1 cellular context compared by ENCODE assay signal in the genomic region with DNA sequence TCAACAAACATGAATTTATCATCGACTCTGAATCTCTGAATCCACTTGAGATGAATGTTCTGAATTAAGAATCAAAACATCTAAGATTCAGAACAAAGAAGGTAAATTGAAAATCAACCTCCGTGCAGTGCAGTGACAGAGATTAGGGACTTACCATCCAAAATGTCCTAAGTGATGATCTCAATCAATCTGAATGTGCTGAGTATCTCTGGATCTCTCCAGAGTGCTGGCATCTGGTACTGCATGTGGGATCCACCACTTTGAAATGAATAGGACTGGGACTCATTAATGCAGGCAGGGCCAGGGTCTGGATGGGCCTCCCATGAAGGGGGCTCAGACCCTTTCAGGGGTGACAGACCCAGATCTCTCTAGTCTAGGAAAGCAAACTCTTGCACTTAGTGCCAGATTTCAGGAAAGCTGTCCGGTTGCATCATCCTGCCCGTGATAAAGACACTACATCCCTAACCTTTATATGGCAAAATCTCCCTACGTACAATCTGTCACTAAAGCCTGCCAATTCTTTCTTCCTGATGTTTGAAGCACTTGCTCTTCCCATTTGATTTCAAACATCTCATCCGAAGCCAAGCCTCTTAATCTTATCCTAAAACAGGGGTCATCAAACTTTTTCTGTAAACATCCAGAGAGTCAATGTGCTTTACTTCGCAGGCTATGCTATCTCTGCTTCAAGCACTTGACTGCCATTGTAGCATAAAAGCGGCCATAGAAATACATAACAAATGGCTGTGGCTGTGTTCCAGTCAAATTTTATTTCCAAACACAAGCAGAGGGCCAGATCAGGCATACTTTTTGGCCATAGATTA.
TF ChIP-seq lines count a peak whose summit lies in the region.

No MANE protein-coding gene starts in this region.

TF ChIP-seq in liver, 16 proteins besides CTCF, POLR2A, EP300 and RAD21 (continued from another document):
- TF ChIP-seq, protein P1, sequence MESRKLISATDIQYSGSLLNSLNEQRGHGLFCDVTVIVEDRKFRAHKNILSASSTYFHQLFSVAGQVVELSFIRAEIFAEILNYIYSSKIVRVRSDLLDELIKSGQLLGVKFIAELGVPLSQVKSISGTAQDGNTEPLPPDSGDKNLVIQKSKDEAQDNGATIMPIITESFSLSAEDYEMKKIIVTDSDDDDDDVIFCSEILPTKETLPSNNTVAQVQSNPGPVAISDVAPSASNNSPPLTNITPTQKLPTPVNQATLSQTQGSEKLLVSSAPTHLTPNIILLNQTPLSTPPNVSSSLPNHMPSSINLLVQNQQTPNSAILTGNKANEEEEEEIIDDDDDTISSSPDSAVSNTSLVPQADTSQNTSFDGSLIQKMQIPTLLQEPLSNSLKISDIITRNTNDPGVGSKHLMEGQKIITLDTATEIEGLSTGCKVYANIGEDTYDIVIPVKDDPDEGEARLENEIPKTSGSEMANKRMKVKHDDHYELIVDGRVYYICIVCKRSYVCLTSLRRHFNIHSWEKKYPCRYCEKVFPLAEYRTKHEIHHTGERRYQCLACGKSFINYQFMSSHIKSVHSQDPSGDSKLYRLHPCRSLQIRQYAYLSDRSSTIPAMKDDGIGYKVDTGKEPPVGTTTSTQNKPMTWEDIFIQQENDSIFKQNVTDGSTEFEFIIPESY (IDR thresholded peaks at IDR 0.05), result no peak
- TF ChIP-seq FOXA2 (IDR thresholded peaks at IDR 0.05), result no peak
- TF ChIP-seq YY1 (IDR thresholded peaks at IDR 0.05), result no peak
- TF ChIP-seq, protein P2, sequence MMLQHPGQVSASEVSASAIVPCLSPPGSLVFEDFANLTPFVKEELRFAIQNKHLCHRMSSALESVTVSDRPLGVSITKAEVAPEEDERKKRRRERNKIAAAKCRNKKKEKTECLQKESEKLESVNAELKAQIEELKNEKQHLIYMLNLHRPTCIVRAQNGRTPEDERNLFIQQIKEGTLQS (IDR thresholded peaks at IDR 0.05), result peak; percentile 32
- TF ChIP-seq NR2F2 (IDR thresholded peaks at IDR 0.05), result peak; percentile 43
- TF ChIP-seq GABPA (IDR thresholded peaks at IDR 0.05 in 1 of 2, conservative IDR thresholded peaks at IDR 0.05 in 1 of 2), result no peak
- TF ChIP-seq, protein P3, sequence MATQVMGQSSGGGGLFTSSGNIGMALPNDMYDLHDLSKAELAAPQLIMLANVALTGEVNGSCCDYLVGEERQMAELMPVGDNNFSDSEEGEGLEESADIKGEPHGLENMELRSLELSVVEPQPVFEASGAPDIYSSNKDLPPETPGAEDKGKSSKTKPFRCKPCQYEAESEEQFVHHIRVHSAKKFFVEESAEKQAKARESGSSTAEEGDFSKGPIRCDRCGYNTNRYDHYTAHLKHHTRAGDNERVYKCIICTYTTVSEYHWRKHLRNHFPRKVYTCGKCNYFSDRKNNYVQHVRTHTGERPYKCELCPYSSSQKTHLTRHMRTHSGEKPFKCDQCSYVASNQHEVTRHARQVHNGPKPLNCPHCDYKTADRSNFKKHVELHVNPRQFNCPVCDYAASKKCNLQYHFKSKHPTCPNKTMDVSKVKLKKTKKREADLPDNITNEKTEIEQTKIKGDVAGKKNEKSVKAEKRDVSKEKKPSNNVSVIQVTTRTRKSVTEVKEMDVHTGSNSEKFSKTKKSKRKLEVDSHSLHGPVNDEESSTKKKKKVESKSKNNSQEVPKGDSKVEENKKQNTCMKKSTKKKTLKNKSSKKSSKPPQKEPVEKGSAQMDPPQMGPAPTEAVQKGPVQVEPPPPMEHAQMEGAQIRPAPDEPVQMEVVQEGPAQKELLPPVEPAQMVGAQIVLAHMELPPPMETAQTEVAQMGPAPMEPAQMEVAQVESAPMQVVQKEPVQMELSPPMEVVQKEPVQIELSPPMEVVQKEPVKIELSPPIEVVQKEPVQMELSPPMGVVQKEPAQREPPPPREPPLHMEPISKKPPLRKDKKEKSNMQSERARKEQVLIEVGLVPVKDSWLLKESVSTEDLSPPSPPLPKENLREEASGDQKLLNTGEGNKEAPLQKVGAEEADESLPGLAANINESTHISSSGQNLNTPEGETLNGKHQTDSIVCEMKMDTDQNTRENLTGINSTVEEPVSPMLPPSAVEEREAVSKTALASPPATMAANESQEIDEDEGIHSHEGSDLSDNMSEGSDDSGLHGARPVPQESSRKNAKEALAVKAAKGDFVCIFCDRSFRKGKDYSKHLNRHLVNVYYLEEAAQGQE (IDR thresholded peaks at IDR 0.05), result no peak
- TF ChIP-seq HNF4G (IDR thresholded peaks at IDR 0.05), result no peak
- TF ChIP-seq TAF1 (conservative IDR thresholded peaks at IDR 0.05), result no peak
- peak in 1 of 2 donors; percentile 23 for TF ChIP-seq HNF4A (conservative IDR thresholded peaks at IDR 0.05)
